In the genomic region with DNA sequence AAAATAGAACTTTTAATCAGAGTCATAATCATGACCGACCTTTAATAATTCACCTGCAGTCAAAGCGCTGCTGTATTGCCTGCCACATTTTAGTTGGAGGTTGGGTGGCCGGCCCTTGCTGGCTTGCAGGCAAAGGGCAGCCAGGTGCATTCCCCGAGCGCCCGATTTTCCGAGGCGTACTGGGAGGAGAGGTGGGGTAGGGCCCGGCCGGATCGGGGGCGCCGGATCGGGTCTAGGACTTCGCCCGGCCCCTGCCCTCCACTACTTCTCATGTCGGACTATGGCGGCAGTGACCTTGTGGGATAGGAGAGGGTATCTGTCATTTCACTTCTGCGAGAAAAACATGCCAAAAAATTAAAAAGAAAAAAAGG, we compare ENCODE assay signal across 8 cellular contexts. TPM values are rescaled to one million over a fixed set of nuclear protein-coding genes. Genes with fewer than 3 reads are reported as not detected.
A peak's percentile ranks its signal among the peaks of the same experiment; 100 is the strongest.
DNase-seq lines count a peak whose midpoint lies in the region; ATAC-seq, FAIRE-seq and TF ChIP-seq lines count a peak whose summit lies in the region.

No MANE protein-coding gene starts in this region.

- intact Hi-C loops in natural killer cell (cut with micrococcal nuclease): loop anchor here (10.0 kb wide), 2 partner anchors 250 to 670 kb away; a partner anchor contains a TSS

- H4K91ac ChIP-seq in H1 (replicated peaks; ENCODE audit: insufficient read length, low read length): no peak overlapping the region

- H2BK120ac ChIP-seq in H1 (replicated peaks; ENCODE audit: low read depth, low read length): no peak overlapping the region

- H3K4me3 ChIP-seq in AG09309 (ENCODE audit: control insufficient read depth, low read depth, low read length): peak overlapping the region; percentile 45
- peak overlapping the region; percentile 38 to 73 (median 43) for H3K4me3 ChIP-seq in H1 (ENCODE audit: extremely low read depth in 1 of 4, insufficient read depth in 2 of 4, low read depth in 3 of 4, low read length in 4 of 4)

- ATAC-seq in GM19372 (IDR thresholded peaks at IDR 0.05; ENCODE audit: low read depth, unreplicated experiment) (peak; percentile 31), HG03354 (IDR thresholded peaks at IDR 0.05; ENCODE audit: poor library complexity, severe bottlenecking, unreplicated experiment) (peak; percentile 34), natural killer cell (peak; percentile 24 to 34 (median 28))

- H3K36me3 ChIP-seq in H1 (ENCODE audit: control insufficient read depth in 2 of 4, insufficient read depth in 4 of 4, low read length in 3 of 4): no peaks in the 10 kb centered on the region

- no peak overlapping the region for H2BK12ac ChIP-seq in H1 (ENCODE audit: low read depth, low read length)

- no peak overlapping the region; the same call in 1 of the 2 replicates for H3K18ac ChIP-seq in H1 (ENCODE audit: extremely low read depth, low read length)

- WGBS in H1 (ENCODE audit: extremely low coverage in 1 of 2, insufficient coverage in 1 of 2, insufficient read length in 1 of 2, insufficient replicate concordance in 2 of 2, low coverage in 1 of 2, low lambda C conversion rate in 2 of 2, missing lambda C conversion rate in 1 of 2), 2 experiments: 15% methylated on average over 7 of the region's 19 CpGs; no CpG with 5 or more reads in 1 of the 2 experiments

- no peak overlapping the region for H2AK5ac ChIP-seq in H1 (ENCODE audit: low read depth, low read length)

- no peak for FAIRE-seq in H1 (lab: Jason Lieb, UNC)

- no peak for TF ChIP-seq EP300 in H1 (IDR thresholded peaks at IDR 0.05; ENCODE audit: borderline replicate concordance in 1 of 2, low read depth in 2 of 2, low read length in 2 of 2)

- H2BK15ac ChIP-seq in H1 (ENCODE audit: low read length): no peak overlapping the region

- peaks cover 4 to 26% of the 10 kb centered on the region in 2 donors for H3K4me1 Mint-ChIP-seq in natural killer cell

- H3K27me3 Mint-ChIP-seq in natural killer cell (ENCODE audit: low read depth in 2 of 2): no peaks in the 10 kb centered on the region

- DNase-seq in AG09309 (ENCODE audit: low read depth): no peak
- DNase-seq in activated CD4-positive, CD25-positive, alpha-beta regulatory T cell treated with anti-CD3 and anti-CD28 coated beads, Interleukin-2, amount 50 U/mL, for 72 hours: peak; percentile 37
- peak in 1 of 2 experiments; percentile 53 for DNase-seq in H1 (ENCODE audit: low read depth in 1 of 2, low spot score in 2 of 2)
- DNase-seq in natural killer cell: no peak
- no peak for DNase-seq in DMS79 (lab: John Stamatoyannopoulos, UW)
- DNase-seq in RKO (ENCODE audit: low spot score): no peak

- H3K9me3 Mint-ChIP-seq in natural killer cell: no peaks in the 10 kb centered on the region

- H3K27me3 ChIP-seq in H1 (replicated peaks in 1 of 4; ENCODE audit: control insufficient read depth in 3 of 4, extremely low read depth in 1 of 4, insufficient read depth in 3 of 4, low read length in 3 of 4): no peaks in the 10 kb centered on the region; a peak in 1 of 7 replicates

- H4K8ac ChIP-seq in H1 (ENCODE audit: extremely low read depth, insufficient read depth, low read length): no peak overlapping the region

- peak overlapping the region; percentile 87 to 88 for H3K27ac Mint-ChIP-seq in natural killer cell

- no peak overlapping the region for H2BK20ac ChIP-seq in H1 (ENCODE audit: low read length)

- no peak overlapping the region for H2AFZ ChIP-seq in H1 (ENCODE audit: low read length)

- TF ChIP-seq CTCF in AG09309 (IDR thresholded peaks at IDR 0.05; ENCODE audit: control insufficient read depth, insufficient read depth, low read depth, low read length, missing control alignments) (no peak), H1 (IDR thresholded peaks at IDR 0.05; ENCODE audit: control extremely low read depth in 1 of 3, insufficient read depth in 1 of 3, low read depth in 1 of 3, low read length in 3 of 3) (no peak), natural killer cell (IDR thresholded peaks at IDR 0.05) (no peak)

- H3K56ac ChIP-seq in H1 (replicated peaks; ENCODE audit: insufficient read length, low read depth, low read length): no peak overlapping the region

- no peak overlapping the region for H3K23ac ChIP-seq in H1 (ENCODE audit: insufficient read length)

- no peak overlapping the region for H2BK5ac ChIP-seq in H1 (ENCODE audit: low read depth, low read length)

- H3K4me1 ChIP-seq in H1 (replicated peaks in 1 of 4; ENCODE audit: control insufficient read depth in 3 of 4, insufficient read depth in 4 of 4, low read length in 3 of 4): no peaks in the 10 kb centered on the region; a peak in 1 of 7 replicates

- peak overlapping the region in 1 of 4 experiments; percentile 35; a peak in 3 of 7 replicates for H3K9ac ChIP-seq in H1 (replicated peaks in 1 of 4; ENCODE audit: extremely low read depth in 1 of 4, low read depth in 3 of 4, low read length in 3 of 4)

- CTCF ChIA-PET in H1 (lab: Charles Lee; ENCODE audit: partially characterized antibody): no interaction called here

- H3K4me3 Mint-ChIP-seq in natural killer cell: peak overlapping the region; percentile 91

- POLR2A ChIA-PET in H1 (lab: Charles Lee; ENCODE audit: partially characterized antibody): no interaction called here

- peaks cover 2% of the 10 kb centered on the region; the same call in 1 of the 2 replicates for H3K23me2 ChIP-seq in H1 (ENCODE audit: low read depth, low read length)

- H4K20me1 ChIP-seq in H1 (replicated peaks in 1 of 2; ENCODE audit: control insufficient read depth in 1 of 2, insufficient read depth in 2 of 2, low read length in 2 of 2): no peaks in the 10 kb centered on the region

- H3K79me2 ChIP-seq in H1 (ENCODE audit: control insufficient read depth in 1 of 2, insufficient read depth in 2 of 2, low read length in 2 of 2): no peaks in the 10 kb centered on the region

- H4K5ac ChIP-seq in H1 (ENCODE audit: insufficient read length, low read depth, low read length): no peak overlapping the region

- TF ChIP-seq RAD21 in H1 (IDR thresholded peaks at IDR 0.05 in 1 of 2, conservative IDR thresholded peaks at IDR 0.05 in 1 of 2; ENCODE audit: low read depth in 2 of 2, low read length in 2 of 2): no peak

- no peak overlapping the region for H3K4ac ChIP-seq in H1 (replicated peaks; ENCODE audit: insufficient read length, low read depth, low read length)

- H3K4me2 ChIP-seq in H1 (ENCODE audit: insufficient read depth in 1 of 2, low read depth in 2 of 2, low read length in 2 of 2): peak overlapping the region; percentile 42 to 59; a peak in 3 of 4 replicates

- H3K79me1 ChIP-seq in H1 (ENCODE audit: low read depth, low read length): no peaks in the 10 kb centered on the region

- H3K9me3 ChIP-seq in H1 (ENCODE audit: insufficient read depth in 2 of 2, low read depth in 1 of 2, low read length in 1 of 2): no peaks in the 10 kb centered on the region

- TF ChIP-seq POLR2A in H1 (IDR thresholded peaks at IDR 0.05; ENCODE audit: control extremely low read depth in 1 of 2, low read depth in 2 of 2, low read length in 2 of 2): no peak

- no peak overlapping the region for H3K14ac ChIP-seq in H1 (ENCODE audit: insufficient read length)

- no peak overlapping the region for H3K27ac ChIP-seq in H1 (ENCODE audit: low read depth, low read length)

- no peaks in the 10 kb centered on the region for H3K36me3 Mint-ChIP-seq in natural killer cell

TF ChIP-seq in H1, 55 proteins besides CTCF, POLR2A, EP300 and RAD21:
- TF ChIP-seq YY1 (IDR thresholded peaks at IDR 0.05; ENCODE audit: low read depth, low read length) (0 out of 2 replicates have a peak, but pooled peaks have one; percentile 15), SIN3A (conservative IDR thresholded peaks at IDR 0.05 in 1 of 2, IDR thresholded peaks at IDR 0.05 in 1 of 2; ENCODE audit: low read depth in 1 of 2, low read length in 2 of 2) (no peak), TBP (IDR thresholded peaks at IDR 0.05; ENCODE audit: low read depth, low read length) (no peak)

RNA-seq across cellular contexts. Expression of a gene that starts 2.5 kb away (rescaled TPM):
- 0.15 TPM in 1 of 2 replicates, not detected in the other for total RNA-seq in H1 (2021; fragmentation: NEBNext Ultra II Directional; extraction: Animal tissue kit (Norgen Biotek cat#: 25700))
- 0.02 and 0.03 TPM in 2 replicates for polyA plus RNA-seq in H1 (2011; rRNA removed)
- polyA plus RNA-seq in H1 (2011; cell fraction: cytosol; rRNA removed): 0.05 TPM
- 0.03 TPM for polyA plus RNA-seq in H1 (2011; cell fraction: nucleus; rRNA removed)
- polyA plus RNA-seq in H1 (2012, experiment 1 of 2): 0.07 to 0.19 TPM (median 0.14 TPM) in 4 replicates
- not detected for polyA plus RNA-seq in H1 (2012, experiment 2 of 2)
- not detected for polyA plus RNA-seq in H1 (2013, experiment 1 of 2)
- polyA plus RNA-seq in H1 (2013, experiment 2 of 2): 0.04 TPM
- 0.16 TPM in 1 of 2 replicates, not detected in the other for polyA minus RNA-seq in H1 (2011; rRNA and poly(A)+ RNA removed)
- polyA minus RNA-seq in H1 (2011; cell fraction: cytosol; rRNA and poly(A)+ RNA removed): not detected
- polyA minus RNA-seq in H1 (2011; cell fraction: nucleus; rRNA and poly(A)+ RNA removed): not detected
- total RNA-seq in natural killer cell: not detected

RNA-seq across cellular contexts. Expression of a gene that starts 33.0 kb away (rescaled TPM):
- 0.30 and 0.34 TPM in 2 replicates for total RNA-seq in H1 (2021; fragmentation: NEBNext Ultra II Directional; extraction: Animal tissue kit (Norgen Biotek cat#: 25700))
- polyA plus RNA-seq in H1 (2011; rRNA removed): 0.08 and 0.17 TPM in 2 replicates
- polyA plus RNA-seq in H1 (2011; cell fraction: cytosol; rRNA removed): 0.06 TPM
- 0.13 TPM for polyA plus RNA-seq in H1 (2011; cell fraction: nucleus; rRNA removed)
- 0.05 to 0.41 TPM (median 0.13 TPM) in 4 replicates for polyA plus RNA-seq in H1 (2012, experiment 1 of 2)
- not detected for polyA plus RNA-seq in H1 (2012, experiment 2 of 2)
- 0.39 TPM for polyA plus RNA-seq in H1 (2013, experiment 1 of 2)
- polyA plus RNA-seq in H1 (2013, experiment 2 of 2): 0.09 TPM
- polyA minus RNA-seq in H1 (2011; rRNA and poly(A)+ RNA removed): 0.50 and 1.6 TPM in 2 replicates
- not detected for polyA minus RNA-seq in H1 (2011; cell fraction: cytosol; rRNA and poly(A)+ RNA removed)
- polyA minus RNA-seq in H1 (2011; cell fraction: nucleus; rRNA and poly(A)+ RNA removed): not detected
- 1 to 10 TPM in 1 of 3 donors, under 1 TPM in 1, not detected in 1; 0.49 to 1.9 TPM for total RNA-seq in natural killer cell
